15 cellular contexts compared by ENCODE assay signal in genomic region chr2:26269571-26270170, GRCh38. TPM values are rescaled to one million over a fixed set of nuclear protein-coding genes. Genes with fewer than 3 reads are reported as not detected.
DNase-seq lines count a peak whose midpoint lies in the region; ATAC-seq and TF ChIP-seq lines count a peak whose summit lies in the region.
"Had no signal": no experiment of that assay in that cellular context is flagged by ENCODE, and none has a peak within 500 bp of the region (broad histone marks: within the 10 kb centered on the region; RNA-seq: fewer than 3 reads in every experiment).

No MANE protein-coding gene starts in this region.

- CTCF ChIA-PET in GM10248 (lab: Yijun Ruan, JAX), result interaction anchor here (0.8 to 1.7 kb wide), 2 partner anchors 14 to 60 kb away, joined by 4 read pairs; no protein-coding TSS in a partner anchor

- H3K4me3 Mint-ChIP-seq in activated naive CD8-positive, alpha-beta T cell treated with anti-CD3 and anti-CD28 coated beads, Interleukin-2, amount 50 U/mL, for 24 hours, result no peak overlapping the region
- no peak overlapping the region for H3K4me3 Mint-ChIP-seq in memory B cell
- no peak overlapping the region for H3K4me3 Mint-ChIP-seq in stimulated activated naive CD8-positive, alpha-beta T cell treated with anti-CD3 and anti-CD28 coated beads, Interleukin-15, amount 100 ng/mL, for 72 hours
- H3K4me3 Mint-ChIP-seq: CD4-positive, alpha-beta memory T cell had no signal

- peaks cover 9% of the 10 kb centered on the region for H3K36me3 Mint-ChIP-seq in activated naive CD8-positive, alpha-beta T cell treated with anti-CD3 and anti-CD28 coated beads, Interleukin-2, amount 50 U/mL, for 24 hours (ENCODE audit: low read depth)
- peaks cover 13% of the 10 kb centered on the region for H3K36me3 Mint-ChIP-seq in memory B cell

- no peak for TF ChIP-seq CTCF in GM10248 (IDR thresholded peaks at IDR 0.05; ENCODE audit: control extremely low read depth, extremely low read depth, low read depth, missing control alignments)

- H3K9me3 Mint-ChIP-seq in activated naive CD8-positive, alpha-beta T cell treated with anti-CD3 and anti-CD28 coated beads, Interleukin-2, amount 50 U/mL, for 24 hours, result no peaks in the 10 kb centered on the region
- no peaks in the 10 kb centered on the region for H3K9me3 Mint-ChIP-seq in memory B cell
- no peaks in the 10 kb centered on the region for H3K9me3 Mint-ChIP-seq in stimulated activated naive CD8-positive, alpha-beta T cell treated with anti-CD3 and anti-CD28 coated beads, Interleukin-15, amount 100 ng/mL, for 72 hours
- H3K9me3 Mint-ChIP-seq: CD4-positive, alpha-beta memory T cell had no signal

- no peak overlapping the region for H3K27ac ChIP-seq in caudate nucleus (ENCODE audit: low read depth, low read length)

- peak overlapping the region; percentile 47 for H3K27ac Mint-ChIP-seq in activated naive CD8-positive, alpha-beta T cell treated with anti-CD3 and anti-CD28 coated beads, Interleukin-2, amount 50 U/mL, for 24 hours
- peak overlapping the region; percentile 39 for H3K27ac Mint-ChIP-seq in memory B cell
- H3K27ac Mint-ChIP-seq in stimulated activated naive CD8-positive, alpha-beta T cell treated with anti-CD3 and anti-CD28 coated beads, Interleukin-15, amount 100 ng/mL, for 72 hours, result peak overlapping the region in 1 of 2 donors; percentile 79

- POLR2A ChIA-PET in GM10248 (lab: Yijun Ruan, JAX), result interaction anchor here (0.7 kb wide), 1 partner anchor 942 kb away, joined by 3 read pairs; the partner anchor contains the start of genes ATRAID and SLC5A6

- no peaks in the 10 kb centered on the region for H3K27me3 Mint-ChIP-seq in activated naive CD8-positive, alpha-beta T cell treated with anti-CD3 and anti-CD28 coated beads, Interleukin-2, amount 50 U/mL, for 24 hours
- H3K27me3 Mint-ChIP-seq in memory B cell, result no peaks in the 10 kb centered on the region
- no peaks in the 10 kb centered on the region for H3K27me3 Mint-ChIP-seq in stimulated activated naive CD8-positive, alpha-beta T cell treated with anti-CD3 and anti-CD28 coated beads, Interleukin-15, amount 100 ng/mL, for 72 hours
- H3K27me3 Mint-ChIP-seq: CD4-positive, alpha-beta memory T cell had no signal

- no peak for ATAC-seq in activated naive CD8-positive, alpha-beta T cell treated with anti-CD3 and anti-CD28 coated beads, Interleukin-2, amount 50 U/mL, for 24 hours
- peak; percentile 93 for ATAC-seq in memory B cell (ENCODE audit: low read depth)
- ATAC-seq in stimulated activated naive CD8-positive, alpha-beta T cell treated with anti-CD3 and anti-CD28 coated beads, Interleukin-15, amount 100 ng/mL, for 72 hours, result no peak

- DNase-seq in GM10248 (ENCODE audit: extremely low spot score) (peak; percentile 36), LHCN-M2 (ENCODE audit: low read depth) (peak; percentile 48), memory B cell (ENCODE audit: low spot score in 2 of 2) (peak in 1 of 2 donors; percentile 7), caudate nucleus (lab: John Stamatoyannopoulos, UW) (no peak), GOT3 (lab: John Stamatoyannopoulos, UW) (no peak), NCI-H526 (lab: John Stamatoyannopoulos, UW) (no peak)
- no peak for DNase-seq in activated naive CD8-positive, alpha-beta T cell treated with anti-CD3 and anti-CD28 coated beads, Interleukin-2, amount 50 U/mL, for 24 hours
- DNase-seq in stimulated activated naive CD8-positive, alpha-beta T cell treated with anti-CD3 and anti-CD28 coated beads, Interleukin-15, amount 100 ng/mL, for 72 hours, result no peak
- DNase-seq: activated naive CD4-positive, alpha-beta T cell; CD4-positive, alpha-beta memory T cell; GF-D8; H7; NCI-H1417; NCI-H524 treated with DMSO at 0.1 percent for 48 hours; substantia nigra had no signal

- peaks cover 13% of the 10 kb centered on the region for H3K4me1 Mint-ChIP-seq in activated naive CD8-positive, alpha-beta T cell treated with anti-CD3 and anti-CD28 coated beads, Interleukin-2, amount 50 U/mL, for 24 hours
- H3K4me1 Mint-ChIP-seq in memory B cell, result peaks cover 13% of the 10 kb centered on the region
- peaks cover 12% of the 10 kb centered on the region for H3K4me1 Mint-ChIP-seq in stimulated activated naive CD8-positive, alpha-beta T cell treated with anti-CD3 and anti-CD28 coated beads, Interleukin-15, amount 100 ng/mL, for 72 hours

RNA-seq across cellular contexts. Expression of gene HADHB, which starts 24.9 kb away (rescaled TPM):
- 114 and 118 TPM in 2 replicates for total RNA-seq in LHCN-M2 (2014; rRNA removed)
- polyA plus RNA-seq in LHCN-M2 (2012), result 97.4 TPM

RNA-seq across cellular contexts. Expression of gene HADHA, which starts 25.2 kb away (rescaled TPM):
- total RNA-seq in LHCN-M2 (2014; rRNA removed), result 122 and 127 TPM in 2 replicates
- polyA plus RNA-seq in LHCN-M2 (2012), result 120 TPM

Comparison
In these comparisons a context has a peak if more than half of its experiments do, and no peak if none do; other contexts are left out.
1. DNase-seq: peak in GM10248 (single experiment) and LHCN-M2 (single experiment); none in activated naive CD8-positive, alpha-beta T cell treated with anti-CD3 and anti-CD28 coated beads, Interleukin-2, amount 50 U/mL, for 24 hours (single experiment), caudate nucleus (0 of 61), stimulated activated naive CD8-positive, alpha-beta T cell treated with anti-CD3 and anti-CD28 coated beads, Interleukin-15, amount 100 ng/mL, for 72 hours (0 of 2), GOT3 (single experiment) and NCI-H526 (0 of 2).